In the genomic region with DNA sequence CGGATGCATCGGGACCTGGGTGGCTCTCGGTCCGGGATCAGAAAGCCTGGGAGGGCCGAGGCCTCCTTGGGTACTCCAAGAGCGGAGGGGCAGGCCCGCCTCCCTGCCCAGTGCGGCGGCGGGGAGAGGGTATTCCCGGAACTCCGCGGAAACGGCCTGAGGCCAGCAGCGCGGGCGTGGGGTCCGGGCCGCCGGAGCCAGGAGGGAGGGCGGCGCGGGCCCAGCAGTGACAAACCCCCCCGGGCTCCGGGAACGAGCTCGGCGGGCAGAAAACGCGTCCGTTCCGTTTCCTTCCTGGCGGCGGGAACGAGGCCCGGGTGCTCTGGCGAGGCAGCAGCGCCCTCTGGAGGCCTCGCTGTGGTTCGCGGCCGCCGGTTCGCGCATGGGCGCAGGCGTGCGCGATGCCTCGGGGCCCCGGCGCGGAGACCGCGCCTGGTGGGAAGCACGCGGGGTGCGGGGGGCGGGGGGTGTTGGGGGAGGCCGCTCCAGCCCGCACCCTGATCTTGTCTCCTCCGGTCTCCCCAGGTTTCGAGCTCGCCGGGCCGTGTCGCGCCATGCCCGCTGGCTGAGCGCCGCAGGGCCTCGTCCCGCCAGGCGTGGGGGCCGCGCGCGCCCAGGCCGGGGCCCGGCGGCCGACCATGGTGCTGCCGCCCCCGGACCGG, we compare ENCODE assay signal across 8 cellular contexts. TPM values are rescaled to one million over a fixed set of nuclear protein-coding genes. Genes with fewer than 3 reads are reported as not detected.
A peak's percentile ranks its signal among the peaks of the same experiment; 100 is the strongest.
DNase-seq lines count a peak whose midpoint lies in the region; ATAC-seq and TF ChIP-seq lines count a peak whose summit lies in the region.

No MANE protein-coding gene starts in this region.

- H3K27ac Mint-ChIP-seq in endothelial cell (ENCODE audit: unreplicated experiment): no peak overlapping the region

- H3K4me1 Mint-ChIP-seq in endothelial cell (ENCODE audit: unreplicated experiment): no peaks in the 10 kb centered on the region

- no peak overlapping the region for H3K4me3 Mint-ChIP-seq in endothelial cell (ENCODE audit: unreplicated experiment)

- TF ChIP-seq CTCF in HFF-Myc (IDR thresholded peaks at IDR 0.05; ENCODE audit: low read depth, low read length, missing control alignments) (peak; percentile 66), endothelial cell (IDR thresholded peaks at IDR 0.05; ENCODE audit: unreplicated experiment) (peak; percentile 74)

- no peak for ATAC-seq in HG02970 (IDR thresholded peaks at IDR 0.05; ENCODE audit: low FRiP score, unreplicated experiment)

- DNase-seq in C1 segment of cervical spinal cord (lab: John Stamatoyannopoulos, UW) (peak in 13 of 14 donors; percentile 33 to 84 (median 64)), HFF-Myc (ENCODE audit: extremely low read depth, low read depth) (peak; percentile 17), NCI-H774 (lab: John Stamatoyannopoulos, UW) (peak; percentile 57), endothelial cell (ENCODE audit: low spot score) (peak; percentile 84), middle frontal gyrus (ENCODE audit: extremely low spot score, low spot score) (peak; percentile 64)
- peak; percentile 46 for DNase-seq in activated CD8-positive, alpha-beta memory T cell treated with anti-CD3 and anti-CD28 coated beads, Interleukin-2, amount 50 U/mL, for 24 hours (ENCODE audit: extremely low read depth)
- peak; percentile 72 for DNase-seq in stimulated activated CD8-positive, alpha-beta memory T cell treated with anti-CD3 and anti-CD28 coated beads, Interleukin-15, amount 100 ng/mL, for 24 hours (ENCODE audit: low read depth)

- no peaks in the 10 kb centered on the region for H3K36me3 Mint-ChIP-seq in endothelial cell (ENCODE audit: low read depth, unreplicated experiment)

- H3K27me3 Mint-ChIP-seq in endothelial cell (ENCODE audit: unreplicated experiment): peaks cover 20% of the 10 kb centered on the region

- peak overlapping the region; percentile 37 for H3K4me3 ChIP-seq in HFF-Myc (replicated peaks; ENCODE audit: low read depth, low read length)

- H3K9me3 Mint-ChIP-seq in endothelial cell (ENCODE audit: unreplicated experiment): no peaks in the 10 kb centered on the region

RNA-seq across cellular contexts. Expression of gene TMEM121, which starts 1.9 kb away (rescaled TPM):
- 1.6 TPM for total RNA-seq in endothelial cell (ENCODE audit: unreplicated experiment)

RNA-seq across cellular contexts. Expression of gene TEDC1, which starts 37.3 kb away (rescaled TPM):
- 11.5 TPM for total RNA-seq in endothelial cell (ENCODE audit: unreplicated experiment)

RNA-seq across cellular contexts. Expression of gene CRIP1, which starts 41.6 kb away (rescaled TPM):
- total RNA-seq in endothelial cell (ENCODE audit: unreplicated experiment): 2.5 TPM

RNA-seq across cellular contexts. Expression of gene CRIP2, which starts 53.7 kb away (rescaled TPM):
- 67.4 TPM for total RNA-seq in endothelial cell (ENCODE audit: unreplicated experiment)

Comparison
In these comparisons a context has a peak if more than half of its experiments do, and no peak if none do; other contexts are left out.
1. DNase-seq: peak in every context shown above with its lines; median percentile 84 in endothelial cell; 72 in stimulated activated CD8-positive, alpha-beta memory T cell treated with anti-CD3 and anti-CD28 coated beads, Interleukin-15, amount 100 ng/mL, for 24 hours; 64 in C1 segment of cervical spinal cord; 64 in middle frontal gyrus; 57 in NCI-H774; 46 in activated CD8-positive, alpha-beta memory T cell treated with anti-CD3 and anti-CD28 coated beads, Interleukin-2, amount 50 U/mL, for 24 hours; 17 in HFF-Myc.